Comparison of ENCODE assay signal across 34 cellular contexts in genomic region chr11:77874206-77874605, GRCh38.
"Had no signal": no experiment of that assay in that cellular context is flagged by ENCODE, and none has a peak within 500 bp of the region (broad histone marks: within the 10 kb centered on the region; RNA-seq: fewer than 3 reads in every experiment).

No MANE protein-coding gene starts in this region.

- H3K27ac ChIP-seq: adrenal gland, coronary artery, dorsolateral prefrontal cortex, foreskin keratinocyte, gastrocnemius medialis, heart left ventricle had no signal

- FAIRE-seq: bronchial epithelial cell had no signal

- H3K4me1 Mint-ChIP-seq: activated CD4-positive, alpha-beta T cell treated with anti-CD3 and anti-CD28 coated beads for 36 hours; activated naive CD4-positive, alpha-beta T cell treated with anti-CD3 and anti-CD28 coated beads, Interleukin-2, amount 50 U/mL, for 24 hours; activated naive CD8-positive, alpha-beta T cell treated with anti-CD3 and anti-CD28 coated beads for 36 hours; activated naive CD8-positive, alpha-beta T cell treated with anti-CD3 and anti-CD28 coated beads, Interleukin-2, amount 50 U/mL, for 24 hours had no signal

- H3K4me3 Mint-ChIP-seq: activated CD4-positive, alpha-beta memory T cell treated with anti-CD3 and anti-CD28 coated beads for 36 hours; activated CD4-positive, alpha-beta T cell treated with anti-CD3 and anti-CD28 coated beads for 36 hours; activated CD4-positive, alpha-beta T cell treated with anti-CD3 and anti-CD28 coated beads, Interleukin-2, amount 10 ng/mL, durations not matched to agents 24 days and 14 days; activated CD8-positive, alpha-beta memory T cell treated with anti-CD3 and anti-CD28 coated beads, Interleukin-2, amount 10 ng/mL, durations not matched to agents 7 days and 5 days; activated CD8-positive, alpha-beta T cell treated with anti-CD3 and anti-CD28 coated beads, Interleukin-2, amount 10 ng/mL, durations not matched to agents 7 days and 5 days; activated naive CD4-positive, alpha-beta T cell treated with anti-CD3 and anti-CD28 coated beads for 36 hours; activated naive CD4-positive, alpha-beta T cell treated with anti-CD3 and anti-CD28 coated beads, Interleukin-2, amount 50 U/mL, for 24 hours; activated naive CD8-positive, alpha-beta T cell treated with anti-CD3 and anti-CD28 coated beads for 36 hours; activated naive CD8-positive, alpha-beta T cell treated with anti-CD3 and anti-CD28 coated beads, Interleukin-2, amount 50 U/mL, for 24 hours; activated T-helper 1 cell treated with anti-CD3 and anti-CD28 coated beads, Interleukin-12 subunit alpha, Interleukin-12 subunit beta, Interleukin-2, Interleukin-4 antibody, amounts not matched to agents 30 ng/mL and 10 ng/mL and 1 ng/mL, durations not matched to agents 14 hours and 24 hours and 36 hours; brain; central memory CD8-positive, alpha-beta T cell; dendritic cell treated with granulocyte-macrophage colony-stimulating factor and Interleukin-4, amounts not matched to agents 40 ng/mL and 50 ng/mL, for 4 days; effector memory CD8-positive, alpha-beta T cell had no signal

- H3K9me3 ChIP-seq: adrenal gland, esophagus muscularis mucosa, gastrocnemius medialis, heart left ventricle had no signal

- ATAC-seq: activated CD4-positive, alpha-beta T cell treated with anti-CD3 and anti-CD28 coated beads for 36 hours; activated CD8-positive, alpha-beta memory T cell treated with anti-CD3 and anti-CD28 coated beads, Interleukin-2, amount 10 ng/mL, durations not matched to agents 7 days and 5 days; activated CD8-positive, alpha-beta T cell treated with anti-CD3 and anti-CD28 coated beads, Interleukin-2, amount 10 ng/mL, durations not matched to agents 7 days and 5 days; activated naive CD8-positive, alpha-beta T cell treated with anti-CD3 and anti-CD28 coated beads, Interleukin-2, amount 50 U/mL, for 24 hours; effector memory CD8-positive, alpha-beta T cell; foreskin keratinocyte; gastrocnemius medialis; heart left ventricle had no signal

- DNase-seq: activated CD4-positive, alpha-beta memory T cell treated with anti-CD3 and anti-CD28 coated beads for 36 hours; activated CD4-positive, alpha-beta T cell treated with anti-CD3 and anti-CD28 coated beads for 36 hours; activated CD4-positive, alpha-beta T cell treated with anti-CD3 and anti-CD28 coated beads, Interleukin-2, amount 10 ng/mL, durations not matched to agents 24 days and 14 days; activated CD4-positive, CD25-positive, alpha-beta regulatory T cell; activated CD4-positive, CD25-positive, alpha-beta regulatory T cell treated with anti-CD3 and anti-CD28 coated beads, Interleukin-2, amount 50 U/mL, for 72 hours; activated CD8-positive, alpha-beta memory T cell treated with anti-CD3 and anti-CD28 coated beads, Interleukin-2, amount 10 ng/mL, durations not matched to agents 7 days and 5 days; activated CD8-positive, alpha-beta memory T cell treated with anti-CD3 and anti-CD28 coated beads, Interleukin-2, amount 50 U/mL, for 4 hours; activated CD8-positive, alpha-beta T cell treated with anti-CD3 and anti-CD28 coated beads, Interleukin-2, amount 10 ng/mL, durations not matched to agents 7 days and 5 days; activated effector memory CD4-positive, alpha-beta T cell treated with anti-CD3 and anti-CD28 coated beads, Interleukin-2, amount 50 U/mL, for 16 hours; activated naive CD4-positive, alpha-beta T cell treated with anti-CD3 and anti-CD28 coated beads for 36 hours; activated naive CD8-positive, alpha-beta T cell treated with anti-CD3 and anti-CD28 coated beads for 36 hours; activated naive CD8-positive, alpha-beta T cell treated with anti-CD3 and anti-CD28 coated beads, Interleukin-2, amount 50 U/mL, for 24 hours; activated T-cell treated with anti-CD3 and anti-CD28 coated beads, Interleukin-2, amount 50 U/mL, for 1 hour; activated T-cell treated with anti-CD3 and anti-CD28 coated beads, Interleukin-2, amount 50 U/mL, for 48 hours; adrenal gland; amygdala; aorta; dorsolateral prefrontal cortex; effector memory CD8-positive, alpha-beta T cell; erythroblast; foreskin keratinocyte; gastrocnemius medialis; glutamatergic neuron; heart left ventricle; T-helper 2 cell had no signal

- H3K27me3 Mint-ChIP-seq: activated CD4-positive, alpha-beta memory T cell treated with anti-CD3 and anti-CD28 coated beads for 36 hours; activated CD4-positive, alpha-beta T cell treated with anti-CD3 and anti-CD28 coated beads for 36 hours; activated CD4-positive, alpha-beta T cell treated with anti-CD3 and anti-CD28 coated beads, Interleukin-2, amount 10 ng/mL, durations not matched to agents 24 days and 14 days; activated CD8-positive, alpha-beta memory T cell treated with anti-CD3 and anti-CD28 coated beads, Interleukin-2, amount 10 ng/mL, durations not matched to agents 7 days and 5 days; activated naive CD4-positive, alpha-beta T cell treated with anti-CD3 and anti-CD28 coated beads, Interleukin-2, amount 50 U/mL, for 24 hours; activated naive CD8-positive, alpha-beta T cell treated with anti-CD3 and anti-CD28 coated beads for 36 hours; activated naive CD8-positive, alpha-beta T cell treated with anti-CD3 and anti-CD28 coated beads, Interleukin-2, amount 50 U/mL, for 24 hours; brain; central memory CD8-positive, alpha-beta T cell; dendritic cell treated with granulocyte-macrophage colony-stimulating factor and Interleukin-4, amounts not matched to agents 40 ng/mL and 50 ng/mL, for 4 days; effector memory CD8-positive, alpha-beta T cell had no signal

- H3K27me3 ChIP-seq: adrenal gland, dorsolateral prefrontal cortex, esophagus muscularis mucosa, foreskin keratinocyte, gastrocnemius medialis, heart left ventricle had no signal

- H3K4me3 ChIP-seq: adrenal gland, coronary artery, dorsolateral prefrontal cortex, esophagus muscularis mucosa, gastrocnemius medialis, heart left ventricle had no signal

- H3K9me3 Mint-ChIP-seq: activated CD4-positive, alpha-beta memory T cell treated with anti-CD3 and anti-CD28 coated beads for 36 hours; activated CD4-positive, alpha-beta T cell treated with anti-CD3 and anti-CD28 coated beads, Interleukin-2, amount 10 ng/mL, durations not matched to agents 24 days and 14 days; activated naive CD4-positive, alpha-beta T cell treated with anti-CD3 and anti-CD28 coated beads for 36 hours; activated naive CD4-positive, alpha-beta T cell treated with anti-CD3 and anti-CD28 coated beads, Interleukin-2, amount 50 U/mL, for 24 hours; activated naive CD8-positive, alpha-beta T cell treated with anti-CD3 and anti-CD28 coated beads for 36 hours; activated naive CD8-positive, alpha-beta T cell treated with anti-CD3 and anti-CD28 coated beads, Interleukin-2, amount 50 U/mL, for 24 hours; activated T-helper 1 cell treated with anti-CD3 and anti-CD28 coated beads, Interleukin-12 subunit alpha, Interleukin-12 subunit beta, Interleukin-2, Interleukin-4 antibody, amounts not matched to agents 30 ng/mL and 10 ng/mL and 1 ng/mL, durations not matched to agents 14 hours and 24 hours and 36 hours; activated T-helper 2 cell treated with anti-CD3 and anti-CD28 coated beads, Interferon-gamma antibody, Interleukin-2, Interleukin-4, amounts not matched to agents 10 μg/mL and 5 μg/mL and 100 μg/mL, durations not matched to agents 14 hours and 24 hours and 36 hours; brain; central memory CD8-positive, alpha-beta T cell; dendritic cell treated with granulocyte-macrophage colony-stimulating factor and Interleukin-4, amounts not matched to agents 40 ng/mL and 50 ng/mL, for 4 days; effector memory CD8-positive, alpha-beta T cell had no signal

- H3K27ac Mint-ChIP-seq: activated CD4-positive, alpha-beta memory T cell treated with anti-CD3 and anti-CD28 coated beads for 36 hours; activated CD4-positive, alpha-beta T cell treated with anti-CD3 and anti-CD28 coated beads for 36 hours; activated CD4-positive, alpha-beta T cell treated with anti-CD3 and anti-CD28 coated beads, Interleukin-2, amount 10 ng/mL, durations not matched to agents 24 days and 14 days; activated CD8-positive, alpha-beta memory T cell treated with anti-CD3 and anti-CD28 coated beads, Interleukin-2, amount 10 ng/mL, durations not matched to agents 7 days and 5 days; activated CD8-positive, alpha-beta T cell treated with anti-CD3 and anti-CD28 coated beads, Interleukin-2, amount 10 ng/mL, durations not matched to agents 7 days and 5 days; activated naive CD4-positive, alpha-beta T cell treated with anti-CD3 and anti-CD28 coated beads for 36 hours; activated naive CD4-positive, alpha-beta T cell treated with anti-CD3 and anti-CD28 coated beads, Interleukin-2, amount 50 U/mL, for 24 hours; activated naive CD8-positive, alpha-beta T cell treated with anti-CD3 and anti-CD28 coated beads for 36 hours; activated naive CD8-positive, alpha-beta T cell treated with anti-CD3 and anti-CD28 coated beads, Interleukin-2, amount 50 U/mL, for 24 hours; activated T-helper 1 cell treated with anti-CD3 and anti-CD28 coated beads, Interleukin-12 subunit alpha, Interleukin-12 subunit beta, Interleukin-2, Interleukin-4 antibody, amounts not matched to agents 30 ng/mL and 10 ng/mL and 1 ng/mL, durations not matched to agents 14 hours and 24 hours and 36 hours; activated T-helper 2 cell treated with anti-CD3 and anti-CD28 coated beads, Interferon-gamma antibody, Interleukin-2, Interleukin-4, amounts not matched to agents 10 μg/mL and 5 μg/mL and 100 μg/mL, durations not matched to agents 14 hours and 24 hours and 36 hours; dendritic cell treated with granulocyte-macrophage colony-stimulating factor and Interleukin-4, amounts not matched to agents 40 ng/mL and 50 ng/mL, for 4 days; effector memory CD8-positive, alpha-beta T cell had no signal
